Comparison of ENCODE assay signal across 27 cellular contexts in genomic region chr2:106628377-106628776, GRCh38.
"Had no signal": no experiment of that assay in that cellular context is flagged by ENCODE, and none has a peak within 500 bp of the region (broad histone marks: within the 10 kb centered on the region; RNA-seq: fewer than 3 reads in every experiment).

No MANE protein-coding gene starts in this region.

- H3K27me3 ChIP-seq: stomach, suprapubic skin, testis, thyroid gland, tibial nerve, upper lobe of left lung, upper lobe of right lung, uterus, vagina had no signal

- H3K4me3 ChIP-seq: stomach, suprapubic skin, testis, thoracic aorta, thyroid gland, tibial artery, tibial nerve, transverse colon, upper lobe of left lung, upper lobe of right lung, uterus, vagina had no signal

- FAIRE-seq: urothelium cell line had no signal

- H3K27ac ChIP-seq: stomach, suprapubic skin, testis, thoracic aorta, thyroid gland, tibial artery, tibial nerve, transverse colon, upper lobe of left lung, upper lobe of right lung, uterus, vagina had no signal

- ATAC-seq: stimulated activated effector memory CD8-positive, alpha-beta T cell treated with anti-CD3 and anti-CD28 coated beads, Interleukin-12 subunit alpha, Interleukin-12 subunit beta, amount 100 ng/mL, for 72 hours; stimulated activated memory B cell treated with anti-CD40 and anti-IgM and Interleukin-4, amounts not matched to agents 10 μg/mL and 1 μg/mL and 100 μg/mL, for 72 hours; stimulated activated naive B cell treated with anti-CD40 and anti-IgM and Interleukin-4, amounts not matched to agents 10 μg/mL and 1 μg/mL and 100 μg/mL, for 72 hours; stimulated activated naive CD8-positive, alpha-beta T cell treated with anti-CD3 and anti-CD28 coated beads, Interleukin-15, amount 100 ng/mL, for 72 hours; stimulated activated naive CD8-positive, alpha-beta T cell treated with anti-CD3 and anti-CD28 coated beads, Interleukin-15, Interleukin-2, amounts not matched to agents 100 U/mL and 50 U/mL, for 24 hours; upper lobe of right lung had no signal

- DNase-seq: stimulated activated CD4-positive, alpha-beta T cell treated with anti-CD3 and anti-CD28 coated beads, Interleukin-2, amount 100 ng/mL, for 48 hours; stimulated activated CD4-positive, alpha-beta T cell treated with anti-CD3 and anti-CD28 coated beads, Interleukin-4, amount 100 ng/mL, for 1 hour; stimulated activated CD4-positive, alpha-beta T cell treated with anti-CD3 and anti-CD28 coated beads, Interleukin-4, amount 100 ng/mL, for 24 hours; stimulated activated CD4-positive, alpha-beta T cell treated with anti-CD3 and anti-CD28 coated beads, Interleukin-4, amount 100 ng/mL, for 4 hours; stimulated activated CD8-positive, alpha-beta memory T cell treated with anti-CD3 and anti-CD28 coated beads, Interleukin-4, amount 100 ng/mL, for 48 hours; stimulated activated naive B cell treated with anti-CD40 and anti-IgM and Interleukin-4, amounts not matched to agents 10 μg/mL and 1 μg/mL and 100 μg/mL, for 72 hours; stimulated activated naive CD4-positive, alpha-beta T cell; stimulated activated naive CD4-positive, alpha-beta T cell treated with Interleukin-2 at 50 U/mL for 16 hours; stimulated activated naive CD8-positive, alpha-beta T cell treated with anti-CD3 and anti-CD28 coated beads, Interleukin-15, amount 100 ng/mL, for 72 hours; stimulated activated naive CD8-positive, alpha-beta T cell treated with anti-CD3 and anti-CD28 coated beads, Interleukin-15, Interleukin-2, amounts not matched to agents 100 U/mL and 50 U/mL, for 24 hours; stomach; substantia nigra; testis; thyroid gland; tibial artery; transverse colon; trophoblast cell; upper lobe of right lung; uterus had no signal

- H3K36me3 ChIP-seq: stomach, suprapubic skin, thoracic aorta, thyroid gland, tibial artery, tibial nerve, transverse colon, upper lobe of left lung, upper lobe of right lung, uterus, vagina had no signal

- H3K9me3 ChIP-seq: testis, thoracic aorta, thyroid gland, tibial artery, upper lobe of right lung, uterus, vagina had no signal

- H3K4me1 ChIP-seq: stomach, suprapubic skin, thyroid gland, tibial artery, tibial nerve, upper lobe of left lung, upper lobe of right lung, uterus, vagina had no signal
